Comparison of ENCODE assay signal across 9 cellular contexts in genomic region chr5:53035868-53036381, GRCh38. TPM values are rescaled to one million over a fixed set of nuclear protein-coding genes. Genes with fewer than 3 reads are reported as not detected.
DNase-seq lines count a peak whose midpoint lies in the region; ATAC-seq and TF ChIP-seq lines count a peak whose summit lies in the region.
"Had no signal": no experiment of that assay in that cellular context is flagged by ENCODE, and none has a peak within 500 bp of the region (broad histone marks: within the 10 kb centered on the region; RNA-seq: fewer than 3 reads in every experiment).

No MANE protein-coding gene starts in this region.

- DNase-seq in A673 (ENCODE audit: low spot score) (peak; percentile 29), NCI-H69 (lab: John Stamatoyannopoulos, UW) (peak; percentile 10), islet precursor cell (no peak), NCI-H1930 (lab: John Stamatoyannopoulos, UW) (no peak)
- DNase-seq in effector CD8-positive, alpha-beta T cell (lab: John Stamatoyannopoulos, UW), result no peak
- no peak for DNase-seq in activated naive CD4-positive, alpha-beta T cell treated with anti-CD3 and anti-CD28 coated beads for 36 hours
- DNase-seq: activated CD4-positive, alpha-beta T cell treated with anti-CD3 and anti-CD28 coated beads for 4 hours had no signal

- peaks cover 9% of the 10 kb centered on the region for H3K4me1 ChIP-seq in A673 (ENCODE audit: insufficient read depth, low read length, poor library complexity, severe bottlenecking)

- no peaks in the 10 kb centered on the region for H3K9me3 ChIP-seq in A673 (ENCODE audit: low read depth, low read length, poor library complexity, severe bottlenecking)

- no peaks in the 10 kb centered on the region for H3K36me3 Mint-ChIP-seq in activated naive CD4-positive, alpha-beta T cell treated with anti-CD3 and anti-CD28 coated beads for 36 hours (ENCODE audit: low read depth)

- POLR2A ChIA-PET in A673 (lab: Charles Lee; ENCODE audit: low non-redundant PET), result no interaction called here

- no peaks in the 10 kb centered on the region for H3K27me3 Mint-ChIP-seq in activated naive CD4-positive, alpha-beta T cell treated with anti-CD3 and anti-CD28 coated beads for 36 hours (ENCODE audit: low read depth)

- intact Hi-C loops in A673 (cut with micrococcal nuclease; ENCODE audit: unreplicated experiment), result no loop called here
- intact Hi-C loops in activated naive CD4-positive, alpha-beta T cell treated with anti-CD3 and anti-CD28 coated beads for 36 hours (cut with micrococcal nuclease), result no loop called here

- H3K9me3 Mint-ChIP-seq in activated naive CD4-positive, alpha-beta T cell treated with anti-CD3 and anti-CD28 coated beads for 36 hours, result no peaks in the 10 kb centered on the region

- no TSS peak for BruUV-seq in A673 (replicated peaks; lab: Mats Ljungman, UMichigan)

- no peaks in the 10 kb centered on the region for H3K27me3 ChIP-seq in A673 (replicated peaks; ENCODE audit: insufficient read depth, low read depth, low read length, poor library complexity)

- no peaks in the 10 kb centered on the region for H3K36me3 ChIP-seq in A673 (ENCODE audit: insufficient read depth, low read length, poor library complexity, severe bottlenecking)

- TF ChIP-seq CTCF in A673 (conservative IDR thresholded peaks at IDR 0.05; ENCODE audit: low read depth, low read length), result peak; percentile 61

- no peak overlapping the region for H3K4me3 ChIP-seq in A673 (ENCODE audit: low read depth, low read length, poor library complexity, severe bottlenecking)

- CTCF ChIA-PET in A673 (lab: Charles Lee), result interaction anchor here (0.6 to 0.9 kb wide), 3 partner anchors 10 to 1198 kb away, joined by 3 to 4 read pairs (median 3); no protein-coding TSS in a partner anchor
- CTCF ChIA-PET in activated naive CD4-positive, alpha-beta T cell treated with anti-CD3 and anti-CD28 coated beads for 36 hours (lab: Charles Lee), result interaction anchor here (0.8 to 2.8 kb wide), 9 partner anchors 12 to 236 kb away, joined by 3 to 24 read pairs (median 3); no protein-coding TSS in a partner anchor

- H3K27ac ChIP-seq in A673 (ENCODE audit: low read depth, low read length, poor library complexity, severe bottlenecking), result no peak overlapping the region

- peak; percentile 65 for ATAC-seq in GM18502 (IDR thresholded peaks at IDR 0.05; ENCODE audit: poor library complexity, unreplicated experiment)
- peak; percentile 75 for ATAC-seq in esophagus mucosa

- no peak overlapping the region for H3K4me3 Mint-ChIP-seq in activated naive CD4-positive, alpha-beta T cell treated with anti-CD3 and anti-CD28 coated beads for 36 hours

- no peak overlapping the region for H3K27ac Mint-ChIP-seq in activated naive CD4-positive, alpha-beta T cell treated with anti-CD3 and anti-CD28 coated beads for 36 hours

- peaks cover 39% of the 10 kb centered on the region for H3K4me1 Mint-ChIP-seq in activated naive CD4-positive, alpha-beta T cell treated with anti-CD3 and anti-CD28 coated beads for 36 hours (ENCODE audit: low read depth)

RNA-seq across cellular contexts. Expression of gene ITGA2, which starts 46.8 kb away (rescaled TPM):
- total RNA-seq in A673 (2021), result 0.69 and 0.92 TPM in 2 replicates
- total RNA-seq in esophagus mucosa, result 31.3 TPM
- 1 to 10 TPM; 2.0 to 2.1 TPM for total RNA-seq in activated naive CD4-positive, alpha-beta T cell treated with anti-CD3 and anti-CD28 coated beads for 36 hours

Comparison
In these comparisons a context has a peak if more than half of its experiments do, and no peak if none do; other contexts are left out.
1. DNase-seq: peak in A673 (single experiment) and NCI-H69 (single experiment); none in effector CD8-positive, alpha-beta T cell (single experiment), activated naive CD4-positive, alpha-beta T cell treated with anti-CD3 and anti-CD28 coated beads for 36 hours (single experiment), islet precursor cell (single experiment) and NCI-H1930 (0 of 2).
2. RNA of gene ITGA2, which starts 46.8 kb away (total RNA-seq): 31.3 TPM in esophagus mucosa (single experiment); 2.0 to 2.1 TPM in activated naive CD4-positive, alpha-beta T cell treated with anti-CD3 and anti-CD28 coated beads for 36 hours and 0.69 to 0.92 TPM in A673; every median in the first group is over 10 times any median in the second.